2 cellular contexts compared by ENCODE assay signal in the genomic region with DNA sequence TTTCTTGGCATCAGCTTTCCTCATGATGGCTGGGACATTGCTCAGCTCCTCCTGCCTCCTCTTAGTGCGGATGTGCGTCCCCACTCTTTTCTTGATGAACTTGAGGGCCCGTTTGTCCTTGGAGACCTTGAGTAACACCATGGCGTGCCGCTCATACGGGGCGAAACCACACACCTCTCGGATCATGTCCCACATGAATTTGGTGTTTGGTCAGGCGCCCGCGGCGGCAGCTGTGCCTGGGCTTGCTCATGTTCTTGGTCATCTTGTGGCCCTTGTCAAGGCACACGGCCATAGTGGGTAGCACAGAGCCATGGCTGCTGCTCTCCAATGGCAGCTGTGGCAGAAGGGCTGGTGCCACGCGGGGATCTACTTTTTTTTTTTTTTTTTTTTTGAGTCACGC.
TF ChIP-seq lines count a peak whose summit lies in the region.

No MANE protein-coding gene starts in this region.

TF ChIP-seq in GM12878, 131 proteins besides CTCF, POLR2A, EP300 and RAD21:
- TF ChIP-seq NFIC (IDR thresholded peaks at IDR 0.05; ENCODE audit: low read depth, low read length): no peak
- TF ChIP-seq, protein P1, sequence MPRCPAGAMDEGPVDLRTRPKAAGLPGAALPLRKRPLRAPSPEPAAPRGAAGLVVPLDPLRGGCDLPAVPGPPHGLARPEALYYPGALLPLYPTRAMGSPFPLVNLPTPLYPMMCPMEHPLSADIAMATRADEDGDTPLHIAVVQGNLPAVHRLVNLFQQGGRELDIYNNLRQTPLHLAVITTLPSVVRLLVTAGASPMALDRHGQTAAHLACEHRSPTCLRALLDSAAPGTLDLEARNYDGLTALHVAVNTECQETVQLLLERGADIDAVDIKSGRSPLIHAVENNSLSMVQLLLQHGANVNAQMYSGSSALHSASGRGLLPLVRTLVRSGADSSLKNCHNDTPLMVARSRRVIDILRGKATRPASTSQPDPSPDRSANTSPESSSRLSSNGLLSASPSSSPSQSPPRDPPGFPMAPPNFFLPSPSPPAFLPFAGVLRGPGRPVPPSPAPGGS (IDR thresholded peaks at IDR 0.05; ENCODE audit: borderline replicate concordance, insufficient read depth, low read depth, low read length, poor library complexity, severe bottlenecking): peak; percentile 59
- TF ChIP-seq, protein P2, sequence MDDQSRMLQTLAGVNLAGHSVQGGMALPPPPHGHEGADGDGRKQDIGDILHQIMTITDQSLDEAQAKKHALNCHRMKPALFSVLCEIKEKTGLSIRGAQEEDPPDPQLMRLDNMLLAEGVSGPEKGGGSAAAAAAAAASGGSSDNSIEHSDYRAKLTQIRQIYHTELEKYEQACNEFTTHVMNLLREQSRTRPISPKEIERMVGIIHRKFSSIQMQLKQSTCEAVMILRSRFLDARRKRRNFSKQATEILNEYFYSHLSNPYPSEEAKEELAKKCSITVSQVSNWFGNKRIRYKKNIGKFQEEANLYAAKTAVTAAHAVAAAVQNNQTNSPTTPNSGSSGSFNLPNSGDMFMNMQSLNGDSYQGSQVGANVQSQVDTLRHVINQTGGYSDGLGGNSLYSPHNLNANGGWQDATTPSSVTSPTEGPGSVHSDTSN (IDR thresholded peaks at IDR 0.05; ENCODE audit: insufficient replicate concordance, low read depth, low read length): peak; percentile 3
- no peak for TF ChIP-seq KDM1A (IDR thresholded peaks at IDR 0.05; ENCODE audit: borderline replicate concordance)
- no peak for TF ChIP-seq TARDBP (IDR thresholded peaks at IDR 0.05; ENCODE audit: borderline replicate concordance)
- TF ChIP-seq CEBPB (IDR thresholded peaks at IDR 0.05; ENCODE audit: borderline replicate concordance in 1 of 2, low read depth in 2 of 2, low read length in 2 of 2): no peak

TF ChIP-seq in HepG2, 621 proteins besides CTCF, POLR2A, EP300 and RAD21:
- TF ChIP-seq AGO2 (optimal IDR thresholded peaks at IDR 0.05; ENCODE audit: low read depth, low read length) (peak; percentile 36), CHD4 (IDR thresholded peaks at IDR 0.05; ENCODE audit: borderline replicate concordance, low read length) (no peak)
